In the genomic region with DNA sequence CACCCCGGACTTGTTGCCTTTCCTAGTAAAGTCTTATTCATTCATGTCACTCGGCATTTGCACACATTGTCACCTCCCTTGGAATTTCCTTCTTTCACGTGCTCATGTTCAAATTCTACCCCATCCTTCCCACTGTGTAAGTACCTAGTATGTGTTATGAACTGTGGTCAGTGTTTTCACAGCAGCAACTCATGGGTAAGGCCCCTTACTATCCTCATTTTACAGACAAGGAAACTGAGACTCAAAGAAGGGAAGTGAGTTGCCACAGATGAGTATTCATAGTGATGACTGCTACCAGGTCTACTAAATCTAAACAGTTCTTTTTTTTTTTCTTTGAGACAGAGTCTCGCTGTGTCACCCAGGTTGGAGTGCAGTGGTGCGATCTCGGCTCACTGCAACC, we compare ENCODE assay signal across 15 cellular contexts.
"Had no signal": no experiment of that assay in that cellular context is flagged by ENCODE, and none has a peak within 500 bp of the region (broad histone marks: within the 10 kb centered on the region; RNA-seq: fewer than 3 reads in every experiment).

No MANE protein-coding gene starts in this region.

- H3K4me1 ChIP-seq: neural progenitor cell, upper lobe of right lung had no signal

- H3K27me3 ChIP-seq: foreskin keratinocyte, neural progenitor cell, pancreas, upper lobe of right lung had no signal

- H3K36me3 ChIP-seq: neural progenitor cell, pancreas, upper lobe of right lung had no signal

- H3K4me3 ChIP-seq: lung, neural progenitor cell, pancreas, upper lobe of right lung had no signal

- FAIRE-seq: colon, pancreas had no signal

- ATAC-seq: foreskin keratinocyte; left cardiac atrium; pancreas; stimulated activated naive CD8-positive, alpha-beta T cell treated with anti-CD3 and anti-CD28 coated beads, Interleukin-15, Interleukin-2, amounts not matched to agents 100 U/mL and 50 U/mL, for 24 hours; upper lobe of right lung had no signal

- DNase-seq: activated CD4-positive, alpha-beta memory T cell treated with anti-CD3 and anti-CD28 coated beads for 36 hours; activated CD4-positive, alpha-beta T cell treated with anti-CD3 and anti-CD28 coated beads for 1 hour; activated CD8-positive, alpha-beta memory T cell treated with anti-CD3 and anti-CD28 coated beads, Interleukin-2, amount 50 U/mL, for 4 hours; activated naive CD4-positive, alpha-beta T cell treated with Interleukin-2 at 50 U/mL for 16 hours; foreskin keratinocyte; immature natural killer cell; left cardiac atrium; midbrain; pancreas; stimulated activated CD4-positive, alpha-beta T cell treated with anti-CD3 and anti-CD28 coated beads, Interleukin-12 subunit alpha, Interleukin-12 subunit beta, amount 100 ng/mL, for 4 hours; stimulated activated naive CD8-positive, alpha-beta T cell treated with anti-CD3 and anti-CD28 coated beads, Interleukin-15, Interleukin-2, amounts not matched to agents 100 U/mL and 50 U/mL, for 24 hours; upper lobe of right lung had no signal

- H3K4me2 ChIP-seq: neural progenitor cell had no signal

- H3K9me3 ChIP-seq: pancreas, upper lobe of right lung had no signal

- H3K9ac ChIP-seq: neural progenitor cell had no signal

- H3K27ac ChIP-seq: foreskin keratinocyte, neural progenitor cell, pancreas, upper lobe of right lung had no signal

- H2AFZ ChIP-seq: neural progenitor cell had no signal
